1 cellular context compared by ENCODE assay signal in genomic region chr17:50051082-50051576, GRCh38.
TF ChIP-seq lines count a peak whose summit lies in the region.

No MANE protein-coding gene starts in this region.

TF ChIP-seq in GM23338, 12 proteins besides CTCF, POLR2A, EP300 and RAD21 (continued from another document):
- TF ChIP-seq ETS1 (IDR thresholded peaks at IDR 0.05) (no peak), NANOG (IDR thresholded peaks at IDR 0.05; ENCODE audit: borderline replicate concordance) (no peak), REST (IDR thresholded peaks at IDR 0.05; ENCODE audit: unreplicated experiment) (no peak), JUNB (IDR thresholded peaks at IDR 0.05; ENCODE audit: unreplicated experiment) (no peak)
TF ChIP-seq in GM23338: peak in this region for 0.
